In genomic region chr7:61576-62360, GRCh38 we compare ENCODE assay signal across 16 cellular contexts.
DNase-seq lines count a peak whose midpoint lies in the region; ATAC-seq, FAIRE-seq and TF ChIP-seq lines count a peak whose summit lies in the region.
"Had no signal": no experiment of that assay in that cellular context is flagged by ENCODE, and none has a peak within 500 bp of the region (broad histone marks: within the 10 kb centered on the region; RNA-seq: fewer than 3 reads in every experiment).

No MANE protein-coding gene starts in this region.

- TF ChIP-seq CTCF in heart right ventricle (IDR thresholded peaks at IDR 0.05) (no peak), kidney (IDR thresholded peaks at IDR 0.05; ENCODE audit: borderline replicate concordance, extremely low read depth, insufficient read depth) (no peak)

- no peak for FAIRE-seq in kidney (lab: Jason Lieb, UNC)
- FAIRE-seq: GM12892 had no signal

- no peak overlapping the region for H3K27ac ChIP-seq in heart right ventricle
- no peak overlapping the region for H3K27ac ChIP-seq in kidney (ENCODE audit: low read depth in 2 of 2, low read length in 2 of 2)

- intact Hi-C loops in left cardiac atrium (cut with DNase I) (no loop called here), heart right ventricle (cut with DNase I) (no loop called here), kidney (cut with DNase I) (no loop called here), posterior vena cava (cut with DNase I) (no loop called here)

- WGBS in heart right ventricle, 2 donors = 84 to 92% methylated on average over 18 of the region's 18 CpGs

- peaks cover 0 to 6% (median 0%) of the 10 kb centered on the region in 7 donors for H3K27me3 ChIP-seq in heart right ventricle

- DNase-seq in left cardiac atrium (peak; percentile 9), heart right ventricle (no peak), kidney (peak; percentile 35), posterior vena cava (ENCODE audit: low spot score) (peak; percentile 26), T-helper 1 cell (no peak), mucosa of gallbladder (ENCODE audit: low spot score) (no peak)
- DNase-seq: COR-L47, DMS153, NCI-H1436, NCI-H2029 treated with DMSO at 0.1 percent for 48 hours, NCI-H2171 treated with DMSO at 0.1 percent for 48 hours, NCI-H446 treated with DMSO at 0.1 percent for 48 hours, NCI-H748 treated with DMSO at 0.1 percent for 48 hours, RPMI8226 had no signal

- peaks cover 7 to 34% (median 21%) of the 10 kb centered on the region in 9 donors for H3K4me1 ChIP-seq in heart right ventricle
- no peaks in the 10 kb centered on the region for H3K4me1 ChIP-seq in kidney (ENCODE audit: control insufficient read depth in 1 of 2, insufficient read depth in 1 of 2, low read depth in 1 of 2, low read length in 2 of 2)

- H3K9ac ChIP-seq in kidney (ENCODE audit: low read length in 2 of 2) = no peak overlapping the region

- ATAC-seq in left cardiac atrium (no peak), heart right ventricle (no peak), GM19463 (IDR thresholded peaks at IDR 0.05; ENCODE audit: unreplicated experiment) (no peak)

- H3K36me3 ChIP-seq in heart right ventricle = no peaks in the 10 kb centered on the region
- no peaks in the 10 kb centered on the region for H3K36me3 ChIP-seq in kidney (ENCODE audit: control insufficient read depth in 1 of 2, insufficient read depth in 2 of 2, low read length in 2 of 2)

- H3K4me3 ChIP-seq in heart right ventricle (no peak overlapping the region), kidney (ENCODE audit: low read length in 2 of 2) (no peak overlapping the region)

- H3K9me3 ChIP-seq in heart right ventricle (no peaks in the 10 kb centered on the region), kidney (ENCODE audit: control insufficient read depth in 1 of 2, low read length in 2 of 2) (no peaks in the 10 kb centered on the region)

Comparison
In these comparisons a context has a peak if more than half of its experiments do, and no peak if none do; other contexts are left out.
1. DNase-seq: peak in left cardiac atrium (single experiment), kidney (single experiment) and posterior vena cava (single experiment); none in heart right ventricle (0 of 2), T-helper 1 cell (0 of 5) and mucosa of gallbladder (single experiment).